Comparison of ENCODE assay signal across 8 cellular contexts in genomic region chr3:157438371-157438735, GRCh38. TPM values are rescaled to one million over a fixed set of nuclear protein-coding genes. Genes with fewer than 3 reads are reported as not detected.
DNase-seq lines count a peak whose midpoint lies in the region; ATAC-seq, FAIRE-seq and TF ChIP-seq lines count a peak whose summit lies in the region.

No MANE protein-coding gene starts in this region.

- peak overlapping the region; percentile 87 for H3K4me3 Mint-ChIP-seq in type B pancreatic cell

- peak overlapping the region; percentile 72 for H3K27ac Mint-ChIP-seq in type B pancreatic cell

- no peak for TF ChIP-seq POLR2A in heart left ventricle (IDR thresholded peaks at IDR 0.05)

- H3K4me1 Mint-ChIP-seq in type B pancreatic cell (ENCODE audit: unreplicated experiment), result peaks cover 14% of the 10 kb centered on the region

- H3K27me3 ChIP-seq in heart left ventricle (peaks cover 0 to 14% (median 5%) of the 10 kb centered on the region in 9 donors), adipocyte (replicated peaks; ENCODE audit: control insufficient read depth, insufficient read depth, low read length) (no peaks in the 10 kb centered on the region)

- H3K9me3 ChIP-seq in heart left ventricle (peaks cover 0 to 8% (median 0%) of the 10 kb centered on the region in 12 donors), adipocyte (ENCODE audit: control insufficient read depth, low read length) (no peaks in the 10 kb centered on the region)

- H3K4me1 ChIP-seq in heart left ventricle (peaks cover 0 to 16% (median 6%) of the 10 kb centered on the region in 12 donors), adipocyte (ENCODE audit: control insufficient read depth, insufficient read depth, low read length) (peaks cover 11% of the 10 kb centered on the region)

- no peak for TF ChIP-seq CTCF in heart left ventricle (IDR thresholded peaks at IDR 0.05)
- no peak for TF ChIP-seq CTCF in type B pancreatic cell (conservative IDR thresholded peaks at IDR 0.05)

- H3K27ac ChIP-seq in heart left ventricle, result peak overlapping the region in 1 of 12 donors; percentile 78

- no peaks in the 10 kb centered on the region for H3K36me3 ChIP-seq in heart left ventricle
- peaks cover 33% of the 10 kb centered on the region for H3K36me3 ChIP-seq in adipocyte (ENCODE audit: control insufficient read depth, insufficient read depth, low read length, severe bottlenecking)

- no peak for FAIRE-seq in GM19239 (lab: Jason Lieb, UNC)

- DNase-seq in heart left ventricle, result no peak
- DNase-seq in Right ventricle myocardium superior, result no peak
- peak; percentile 48 for DNase-seq in adipocyte (ENCODE audit: low read depth)
- DNase-seq in iris pigment epithelial cell (ENCODE audit: low read depth), result peak; percentile 38
- no peak for DNase-seq in type B pancreatic cell (ENCODE audit: extremely low spot score, unreplicated experiment)
- DNase-seq in stimulated activated CD4-positive, alpha-beta T cell treated with anti-CD3 and anti-CD28 coated beads, Interleukin-4, amount 100 ng/mL, for 24 hours, result no peak
- DNase-seq in GM19239 (ENCODE audit: insufficient read length, low spot score), result no peak
- no peak for DNase-seq in NCI-H2029 (lab: John Stamatoyannopoulos, UW)

- H3K27me3 Mint-ChIP-seq in type B pancreatic cell, result peaks cover 31% of the 10 kb centered on the region

- 3 to 9% (median 4%) methylated on average over 11 to 12 of the region's 12 CpGs for WGBS in heart left ventricle, 4 donors

- peak overlapping the region in 11 of 12 donors; percentile 38 to 67 (median 51) for H3K4me3 ChIP-seq in heart left ventricle
- H3K4me3 ChIP-seq in adipocyte (ENCODE audit: low read length), result peak overlapping the region; percentile 95

- H3K36me3 Mint-ChIP-seq in type B pancreatic cell, result peaks cover 15% of the 10 kb centered on the region

- intact Hi-C loops in heart left ventricle (cut with DNase I), result no loop called here
- intact Hi-C loops in Right ventricle myocardium superior (cut with DNase I), result no loop called here

- H3K9ac ChIP-seq in adipocyte (ENCODE audit: low read length), result peak overlapping the region; percentile 96

- ATAC-seq in heart left ventricle (no peak), Right ventricle myocardium superior (ENCODE audit: poor library complexity) (no peak)

- no peaks in the 10 kb centered on the region for H3K9me3 Mint-ChIP-seq in type B pancreatic cell

RNA-seq across cellular contexts. Expression of gene PTX3, which starts 1.7 kb away (rescaled TPM):
- total RNA-seq in heart left ventricle (10 to 100 TPM in 2 of 9 donors, 1 to 10 TPM in 3, under 1 TPM in 4; 0.17 to 29.8 (median 1.1) TPM), Right ventricle myocardium superior (0.13 TPM), type B pancreatic cell (ENCODE audit: low replicate concordance) (1.7 and 42.2 TPM in 2 replicates)
- polyA plus RNA-seq in heart left ventricle, result 10 to 100 TPM in 1 of 2 donors, under 1 TPM in 1; 0.30 to 24.7 TPM

Comparison
In these comparisons a context has a peak if more than half of its experiments do, and no peak if none do; other contexts are left out.
1. DNase-seq: peak in adipocyte (single experiment) and iris pigment epithelial cell (single experiment); none in heart left ventricle (0 of 5), Right ventricle myocardium superior (single experiment), type B pancreatic cell (single experiment), stimulated activated CD4-positive, alpha-beta T cell treated with anti-CD3 and anti-CD28 coated beads, Interleukin-4, amount 100 ng/mL, for 24 hours (single experiment), GM19239 (single experiment) and NCI-H2029 (single experiment).